ENCODE assay signal across 9 cellular contexts in the genomic region with DNA sequence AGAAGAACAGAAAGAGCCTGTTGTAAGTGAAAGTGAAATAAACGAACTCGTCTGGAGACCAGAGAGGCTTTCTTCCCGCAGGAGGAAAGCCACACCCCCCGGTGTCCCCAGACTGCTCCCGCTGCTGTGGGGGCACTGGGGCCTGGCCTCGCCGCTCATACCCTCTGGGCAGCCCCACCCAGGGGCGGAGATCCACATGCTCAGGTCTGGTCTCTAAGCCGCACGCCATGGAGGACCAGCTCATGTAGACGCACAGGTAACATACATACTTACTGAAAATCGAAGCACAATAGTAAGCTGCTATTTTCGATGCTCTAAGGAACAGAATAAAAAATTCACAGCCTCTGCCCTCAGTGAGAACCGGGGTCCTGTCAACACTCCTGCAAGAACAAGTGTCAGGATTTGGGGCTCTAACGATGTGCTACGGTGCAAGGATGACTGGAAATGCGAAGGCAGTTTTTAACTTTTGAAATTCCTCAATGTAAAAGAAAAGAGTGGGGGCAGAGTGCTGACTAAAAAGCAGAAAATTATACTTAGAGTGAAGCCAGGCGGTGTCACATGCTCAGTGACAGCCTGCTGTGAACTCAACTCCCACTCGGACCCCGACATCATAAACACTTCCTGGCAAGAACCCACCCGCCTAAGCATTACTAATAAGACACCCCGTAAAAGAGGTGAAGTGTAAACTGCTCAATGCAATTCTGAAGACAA.
DNase-seq lines count a peak whose midpoint lies in the region; ATAC-seq, FAIRE-seq and TF ChIP-seq lines count a peak whose summit lies in the region.
"Had no signal": no experiment of that assay in that cellular context is flagged by ENCODE, and none has a peak within 500 bp of the region (broad histone marks: within the 10 kb centered on the region; RNA-seq: fewer than 3 reads in every experiment).

No MANE protein-coding gene starts in this region.

- H4K20me1 ChIP-seq in GM12878 (ENCODE audit: control insufficient read depth, insufficient read depth): no peaks in the 10 kb centered on the region

- no peak overlapping the region for H4K8ac ChIP-seq in trophoblast cell (ENCODE audit: low read depth, low read length)

- CTCF ChIA-PET in GM12878 (lab: Yijun Ruan, JAX): interaction anchor here (0.6 to 1.5 kb wide), 6 partner anchors 12 to 312 kb away, joined by 3 to 5 read pairs (median 3); no protein-coding TSS in a partner anchor

- DNase-seq in GM19239 (ENCODE audit: insufficient read length, low spot score): peak; percentile 28
- DNase-seq in T-helper 9 cell: peak; percentile 25
- DNase-seq in GM12878 (ENCODE audit: low read depth, low spot score): no peak
- peak; percentile 40 for DNase-seq in stimulated activated CD8-positive, alpha-beta memory T cell treated with anti-CD3 and anti-CD28 coated beads, Interleukin-12 subunit alpha, Interleukin-12 subunit beta, amount 100 ng/mL, for 4 hours (ENCODE audit: low read depth)
- DNase-seq in trophoblast cell: no peak
- DNase-seq in kidney glomerular epithelial cell (lab: John Stamatoyannopoulos, UW): no peak
- DNase-seq in NCI-H2107 (lab: John Stamatoyannopoulos, UW): no peak
- DNase-seq: erythroblast had no signal

- RAD21 ChIA-PET in GM12878 (lab: Charles Lee; ENCODE audit: unreplicated experiment): interaction anchor here (0.6 to 1.6 kb wide), 11 partner anchors 13 to 313 kb away, joined by 3 to 6 read pairs (median 4); no protein-coding TSS in a partner anchor

- H3K14ac ChIP-seq in trophoblast cell (ENCODE audit: low read length): no peak overlapping the region

- no TSS peak for BruUV-seq in GM12878 (replicated peaks; lab: Mats Ljungman, UMichigan)

- SMC1A ChIA-PET in GM12878 (lab: Charles Lee; ENCODE audit: uncharacterized antibody, unreplicated experiment): interaction anchor here (0.5 to 1.9 kb wide), 21 partner anchors 9 to 280 kb away, joined by 3 to 18 read pairs (median 3); no protein-coding TSS in a partner anchor

- H4K12ac ChIP-seq in trophoblast cell (ENCODE audit: low read depth, low read length): no peak overlapping the region

- FAIRE-seq in GM19239 (lab: Jason Lieb, UNC) (peak; percentile 92), GM12878 (lab: Jason Lieb, UNC) (peak; percentile 75)

- ATAC-seq in GM12878 (peak; percentile 57), esophagus mucosa (no peak)

- H2AK5ac ChIP-seq in trophoblast cell (ENCODE audit: low read length): no peak overlapping the region

- TF ChIP-seq EP300 in GM12878 (IDR thresholded peaks at IDR 0.05; ENCODE audit: borderline replicate concordance in 1 of 2, control insufficient read depth in 1 of 2, low read depth in 2 of 2, low read length in 2 of 2): 0 out of 4 replicates have a peak, but pooled peaks of 1 of the 2 experiments have one; percentile 32

- no peak for TF ChIP-seq POLR2A in GM12878 (IDR thresholded peaks at IDR 0.05; ENCODE audit: low read depth, low read length)

- H3K9ac ChIP-seq in GM12878 (ENCODE audit: control insufficient read depth, insufficient read depth, low read length) (peak overlapping the region; percentile 65), trophoblast cell (ENCODE audit: low read length) (no peak overlapping the region)

- H3K4me2 ChIP-seq in GM12878 (ENCODE audit: control insufficient read depth, insufficient read depth): peak overlapping the region; percentile 96
- H3K4me2 ChIP-seq in trophoblast cell (ENCODE audit: low read length): no peak overlapping the region

- no peak overlapping the region for H2BK120ac ChIP-seq in trophoblast cell (ENCODE audit: insufficient read depth, low read length, poor library complexity)

- TF ChIP-seq CTCF in GM12878 (IDR thresholded peaks at IDR 0.05 in 2 of 3, conservative IDR thresholded peaks at IDR 0.05 in 1 of 3; ENCODE audit: control insufficient read depth in 2 of 3, extremely low read depth in 1 of 3, insufficient read depth in 1 of 3, low read depth in 3 of 3, low read length in 3 of 3): no peak

- H3K79me1 ChIP-seq in trophoblast cell (ENCODE audit: low read length): no peaks in the 10 kb centered on the region

- POLR2A ChIA-PET in GM12878 (lab: Charles Lee): interaction anchor here (1.0 to 1.5 kb wide), 3 partner anchors 102 to 169 kb away, joined by 3 to 7 read pairs (median 4); no protein-coding TSS in a partner anchor

- WGBS in GM12878 (ENCODE audit: insufficient coverage, insufficient replicate concordance, low lambda C conversion rate, missing lambda C conversion rate): 1% methylated on average over 22 of the region's 22 CpGs
- no CpG with 5 or more reads among the region's 22 CpGs for WGBS in trophoblast cell (ENCODE audit: extremely low coverage, insufficient coverage, insufficient read length)

- H3K18ac ChIP-seq in trophoblast cell (ENCODE audit: low read length): no peak overlapping the region

- H3K9me3 ChIP-seq in GM12878 (replicated peaks; ENCODE audit: control insufficient read depth, insufficient read depth, low read length) (no peaks in the 10 kb centered on the region), trophoblast cell (ENCODE audit: insufficient read depth, low read depth, low read length) (no peaks in the 10 kb centered on the region)

- H3K27ac ChIP-seq in GM12878 (ENCODE audit: control insufficient read depth, insufficient read depth) (peak overlapping the region; percentile 63), trophoblast cell (ENCODE audit: low read depth, low read length) (no peak overlapping the region)

- H3K4me3 ChIP-seq in GM12878 (peak overlapping the region; percentile 86), trophoblast cell (ENCODE audit: low read depth, low read length) (no peak overlapping the region)

- intact Hi-C loops in GM12878 (cut with micrococcal nuclease; ENCODE audit: unreplicated experiment): no loop called here

- no peak overlapping the region for H2BK12ac ChIP-seq in trophoblast cell (ENCODE audit: low read length)

- no peak overlapping the region for H3K4ac ChIP-seq in trophoblast cell (ENCODE audit: low read depth, low read length)

- no peak overlapping the region for H2BK5ac ChIP-seq in trophoblast cell (ENCODE audit: low read depth, low read length, poor library complexity)

- H2AFZ ChIP-seq in GM12878 (ENCODE audit: control insufficient read depth, low read depth, low read length) (peak overlapping the region; percentile 69), trophoblast cell (ENCODE audit: insufficient read depth, low read length, poor library complexity) (no peak overlapping the region)

- H3K79me2 ChIP-seq in GM12878 (ENCODE audit: control insufficient read depth, insufficient read depth, low read length) (no peaks in the 10 kb centered on the region), trophoblast cell (ENCODE audit: control insufficient read depth, insufficient read depth, low read length, poor library complexity) (no peaks in the 10 kb centered on the region)

- peaks cover 40% of the 10 kb centered on the region for H3K4me1 ChIP-seq in GM12878 (ENCODE audit: control insufficient read depth, insufficient read depth, low read length)
- H3K4me1 ChIP-seq in trophoblast cell (ENCODE audit: control insufficient read depth in 1 of 2, insufficient read depth in 2 of 2, low read length in 2 of 2): no peaks in the 10 kb centered on the region

- H4K91ac ChIP-seq in trophoblast cell (ENCODE audit: low read depth, low read length): no peak overlapping the region

- no peak overlapping the region for H3K23ac ChIP-seq in trophoblast cell (ENCODE audit: low read length)

- no peak for TF ChIP-seq RAD21 in GM12878 (IDR thresholded peaks at IDR 0.05; ENCODE audit: insufficient read depth, low read depth, low read length)

- H3K36me3 ChIP-seq in GM12878 (ENCODE audit: control insufficient read depth in 2 of 2, insufficient read depth in 2 of 2, low read length in 1 of 2) (no peaks in the 10 kb centered on the region), trophoblast cell (ENCODE audit: control insufficient read depth in 1 of 2, insufficient read depth in 2 of 2, low read length in 2 of 2) (peaks cover 0 to 3% of the 10 kb centered on the region in 2 experiments)

- H3K27me3 ChIP-seq in GM12878 (replicated peaks in 1 of 2; ENCODE audit: control insufficient read depth in 2 of 2, insufficient read depth in 2 of 2, low read length in 1 of 2): no peaks in the 10 kb centered on the region
- no peaks in the 10 kb centered on the region for H3K27me3 ChIP-seq in trophoblast cell (ENCODE audit: insufficient read depth, low read length)

- in situ Hi-C loops in GM12878 (cut with MboI): no loop called here

TF ChIP-seq in GM12878, 131 proteins besides CTCF, POLR2A, EP300 and RAD21 (continues in another document):
- TF ChIP-seq SIN3A (IDR thresholded peaks at IDR 0.05; ENCODE audit: low read depth, low read length) (no peak), RELA (IDR thresholded peaks at IDR 0.05; ENCODE audit: borderline replicate concordance, partially characterized antibody) (peak; percentile 17), CHD2 (IDR thresholded peaks at IDR 0.05; ENCODE audit: borderline replicate concordance, low read depth, low read length) (no peak), ETV6 (conservative IDR thresholded peaks at IDR 0.05 in 1 of 2, IDR thresholded peaks at IDR 0.05 in 1 of 2; ENCODE audit: borderline replicate concordance in 1 of 2, low read depth in 1 of 2) (peak in 1 of 2 experiments; percentile 41; a peak in 1 of 4 replicates), IRF4 (IDR thresholded peaks at IDR 0.05; ENCODE audit: low read depth, low read length) (no peak), CBX5 (IDR thresholded peaks at IDR 0.05; ENCODE audit: low read depth) (no peak)
- TF ChIP-seq, protein P1, sequence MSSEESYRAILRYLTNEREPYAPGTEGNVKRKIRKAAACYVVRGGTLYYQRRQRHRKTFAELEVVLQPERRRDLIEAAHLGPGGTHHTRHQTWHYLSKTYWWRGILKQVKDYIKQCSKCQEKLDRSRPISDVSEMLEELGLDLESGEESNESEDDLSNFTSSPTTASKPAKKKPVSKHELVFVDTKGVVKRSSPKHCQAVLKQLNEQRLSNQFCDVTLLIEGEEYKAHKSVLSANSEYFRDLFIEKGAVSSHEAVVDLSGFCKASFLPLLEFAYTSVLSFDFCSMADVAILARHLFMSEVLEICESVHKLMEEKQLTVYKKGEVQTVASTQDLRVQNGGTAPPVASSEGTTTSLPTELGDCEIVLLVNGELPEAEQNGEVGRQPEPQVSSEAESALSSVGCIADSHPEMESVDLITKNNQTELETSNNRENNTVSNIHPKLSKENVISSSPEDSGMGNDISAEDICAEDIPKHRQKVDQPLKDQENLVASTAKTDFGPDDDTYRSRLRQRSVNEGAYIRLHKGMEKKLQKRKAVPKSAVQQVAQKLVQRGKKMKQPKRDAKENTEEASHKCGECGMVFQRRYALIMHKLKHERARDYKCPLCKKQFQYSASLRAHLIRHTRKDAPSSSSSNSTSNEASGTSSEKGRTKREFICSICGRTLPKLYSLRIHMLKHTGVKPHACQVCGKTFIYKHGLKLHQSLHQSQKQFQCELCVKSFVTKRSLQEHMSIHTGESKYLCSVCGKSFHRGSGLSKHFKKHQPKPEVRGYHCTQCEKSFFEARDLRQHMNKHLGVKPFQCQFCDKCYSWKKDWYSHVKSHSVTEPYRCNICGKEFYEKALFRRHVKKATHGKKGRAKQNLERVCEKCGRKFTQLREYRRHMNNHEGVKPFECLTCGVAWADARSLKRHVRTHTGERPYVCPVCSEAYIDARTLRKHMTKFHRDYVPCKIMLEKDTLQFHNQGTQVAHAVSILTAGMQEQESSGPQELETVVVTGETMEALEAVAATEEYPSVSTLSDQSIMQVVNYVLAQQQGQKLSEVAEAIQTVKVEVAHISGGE (CRISPR knock-in tag; IDR thresholded peaks at IDR 0.05): no peak

Comparison
In these comparisons a context has a peak if more than half of its experiments do, and no peak if none do; other contexts are left out.
1. DNase-seq: peak in GM19239 (single experiment), T-helper 9 cell (single experiment) and stimulated activated CD8-positive, alpha-beta memory T cell treated with anti-CD3 and anti-CD28 coated beads, Interleukin-12 subunit alpha, Interleukin-12 subunit beta, amount 100 ng/mL, for 4 hours (single experiment); none in GM12878 (single experiment), trophoblast cell (0 of 2), kidney glomerular epithelial cell (single experiment) and NCI-H2107 (single experiment).